In the genomic region with DNA sequence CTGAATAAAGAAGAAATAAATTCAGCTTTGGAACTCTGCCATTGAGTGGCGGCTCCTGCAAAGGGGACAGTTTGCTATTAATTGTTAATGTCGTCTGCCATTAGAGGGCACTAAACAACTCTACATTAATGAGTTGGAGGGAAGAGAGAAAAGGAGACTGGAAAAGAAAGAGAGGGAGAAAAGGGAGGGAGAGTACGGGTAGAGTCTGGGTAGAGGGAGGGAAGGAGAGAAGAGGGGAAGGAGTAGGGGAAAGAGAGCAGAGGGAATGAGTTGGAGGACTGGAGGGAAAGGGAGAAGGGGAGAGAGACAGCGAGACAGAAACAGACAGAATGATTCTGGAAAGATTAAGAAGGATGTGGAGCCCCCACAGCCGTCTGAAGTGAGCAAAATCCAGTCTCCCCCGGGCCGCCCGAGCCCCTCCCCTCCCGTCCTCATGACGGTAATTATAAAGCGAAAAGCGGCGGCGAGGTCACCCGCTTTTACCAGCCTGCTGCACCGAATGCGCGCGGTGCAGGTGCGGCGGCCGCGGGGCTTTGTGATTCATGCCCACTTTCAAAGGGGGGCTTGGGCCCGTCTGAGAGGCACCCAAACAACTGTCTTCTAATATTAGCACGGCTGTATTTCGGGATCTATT, we compare ENCODE assay signal across 1 cellular context.
TF ChIP-seq lines count a peak whose summit lies in the region.

No MANE protein-coding gene starts in this region.

TF ChIP-seq in HepG2, 621 proteins besides CTCF, POLR2A, EP300 and RAD21 (continued from another document and continues in another):
- TF ChIP-seq ZNF775 (CRISPR knock-in tag; IDR thresholded peaks at IDR 0.05; ENCODE audit: borderline replicate concordance) (0 out of 2 replicates have a peak, but pooled peaks have one; percentile 84), ZNF230 (CRISPR knock-in tag; IDR thresholded peaks at IDR 0.05) (no peak), ZBTB3 (CRISPR knock-in tag; IDR thresholded peaks at IDR 0.05; ENCODE audit: borderline replicate concordance, low read depth) (no peak), KLF16 (CRISPR knock-in tag; IDR thresholded peaks at IDR 0.05) (peak in 1 of 2 experiments; percentile 37; a peak in 1 of 4 replicates), MIER3 (CRISPR knock-in tag; IDR thresholded peaks at IDR 0.05; ENCODE audit: borderline replicate concordance) (0 out of 2 replicates have a peak, but pooled peaks have one; percentile 30), POGZ (CRISPR knock-in tag; IDR thresholded peaks at IDR 0.05) (peak; percentile 40), POLR2G (IDR thresholded peaks at IDR 0.05; ENCODE audit: low read depth, low read length) (peak; percentile 64; the same call in 1 of the 2 replicates), ZNF10 (CRISPR knock-in tag; IDR thresholded peaks at IDR 0.05; ENCODE audit: borderline replicate concordance, low read depth) (no peak), JARID2 (CRISPR knock-in tag; IDR thresholded peaks at IDR 0.05; ENCODE audit: insufficient replicate concordance) (peak; percentile 22), ETV5 (CRISPR knock-in tag; IDR thresholded peaks at IDR 0.05; ENCODE audit: borderline replicate concordance) (no peak), ZNF30 (CRISPR knock-in tag; IDR thresholded peaks at IDR 0.05) (no peak), ZNF607 (CRISPR knock-in tag; IDR thresholded peaks at IDR 0.05; ENCODE audit: borderline replicate concordance) (0 out of 2 replicates have a peak, but pooled peaks have one; percentile 54), KMT2A (CRISPR knock-in tag; IDR thresholded peaks at IDR 0.05) (0 out of 2 replicates have a peak, but pooled peaks have one; percentile 30), PCBP2 (optimal IDR thresholded peaks at IDR 0.05; ENCODE audit: low read depth, low read length, poor library complexity, severe bottlenecking) (peak; percentile 59), NFKBIZ (CRISPR knock-in tag; IDR thresholded peaks at IDR 0.05) (0 out of 2 replicates have a peak, but pooled peaks have one; percentile 22), HNRNPLL (IDR thresholded peaks at IDR 0.05; ENCODE audit: low read depth, low read length, poor library complexity, severe bottlenecking) (peak; percentile 67), SOX13 (IDR thresholded peaks at IDR 0.05) (no peak), SOX13 (CRISPR knock-in tag; conservative IDR thresholded peaks at IDR 0.05 in 1 of 2, IDR thresholded peaks at IDR 0.05 in 1 of 2) (peak in 1 of 2 experiments; percentile 33; a peak in 1 of 4 replicates), HNRNPL (IDR thresholded peaks at IDR 0.05; ENCODE audit: low read depth, low read length) (0 out of 2 replicates have a peak, but pooled peaks have one; percentile 36), HOXA9 (CRISPR knock-in tag; IDR thresholded peaks at IDR 0.05; ENCODE audit: borderline replicate concordance) (no peak)
- TF ChIP-seq, protein P1, sequence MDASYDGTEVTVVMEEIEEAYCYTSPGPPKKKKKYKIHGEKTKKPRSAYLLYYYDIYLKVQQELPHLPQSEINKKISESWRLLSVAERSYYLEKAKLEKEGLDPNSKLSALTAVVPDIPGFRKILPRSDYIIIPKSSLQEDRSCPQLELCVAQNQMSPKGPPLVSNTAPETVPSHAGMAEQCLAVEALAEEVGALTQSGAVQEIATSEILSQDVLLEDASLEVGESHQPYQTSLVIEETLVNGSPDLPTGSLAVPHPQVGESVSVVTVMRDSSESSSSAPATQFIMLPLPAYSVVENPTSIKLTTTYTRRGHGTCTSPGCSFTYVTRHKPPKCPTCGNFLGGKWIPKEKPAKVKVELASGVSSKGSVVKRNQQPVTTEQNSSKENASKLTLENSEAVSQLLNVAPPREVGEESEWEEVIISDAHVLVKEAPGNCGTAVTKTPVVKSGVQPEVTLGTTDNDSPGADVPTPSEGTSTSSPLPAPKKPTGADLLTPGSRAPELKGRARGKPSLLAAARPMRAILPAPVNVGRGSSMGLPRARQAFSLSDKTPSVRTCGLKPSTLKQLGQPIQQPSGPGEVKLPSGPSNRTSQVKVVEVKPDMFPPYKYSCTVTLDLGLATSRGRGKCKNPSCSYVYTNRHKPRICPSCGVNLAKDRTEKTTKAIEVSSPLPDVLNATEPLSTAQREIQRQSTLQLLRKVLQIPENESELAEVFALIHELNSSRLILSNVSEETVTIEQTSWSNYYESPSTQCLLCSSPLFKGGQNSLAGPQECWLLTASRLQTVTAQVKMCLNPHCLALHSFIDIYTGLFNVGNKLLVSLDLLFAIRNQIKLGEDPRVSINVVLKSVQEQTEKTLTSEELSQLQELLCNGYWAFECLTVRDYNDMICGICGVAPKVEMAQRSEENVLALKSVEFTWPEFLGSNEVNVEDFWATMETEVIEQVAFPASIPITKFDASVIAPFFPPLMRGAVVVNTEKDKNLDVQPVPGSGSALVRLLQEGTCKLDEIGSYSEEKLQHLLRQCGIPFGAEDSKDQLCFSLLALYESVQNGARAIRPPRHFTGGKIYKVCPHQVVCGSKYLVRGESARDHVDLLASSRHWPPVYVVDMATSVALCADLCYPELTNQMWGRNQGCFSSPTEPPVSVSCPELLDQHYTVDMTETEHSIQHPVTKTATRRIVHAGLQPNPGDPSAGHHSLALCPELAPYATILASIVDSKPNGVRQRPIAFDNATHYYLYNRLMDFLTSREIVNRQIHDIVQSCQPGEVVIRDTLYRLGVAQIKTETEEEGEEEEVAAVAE (CRISPR knock-in tag; IDR thresholded peaks at IDR 0.05; ENCODE audit: borderline replicate concordance), result no peak
- TF ChIP-seq, protein P2, sequence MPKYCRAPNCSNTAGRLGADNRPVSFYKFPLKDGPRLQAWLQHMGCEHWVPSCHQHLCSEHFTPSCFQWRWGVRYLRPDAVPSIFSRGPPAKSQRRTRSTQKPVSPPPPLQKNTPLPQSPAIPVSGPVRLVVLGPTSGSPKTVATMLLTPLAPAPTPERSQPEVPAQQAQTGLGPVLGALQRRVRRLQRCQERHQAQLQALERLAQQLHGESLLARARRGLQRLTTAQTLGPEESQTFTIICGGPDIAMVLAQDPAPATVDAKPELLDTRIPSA (CRISPR knock-in tag; IDR thresholded peaks at IDR 0.05; ENCODE audit: borderline replicate concordance), result 0 out of 2 replicates have a peak, but pooled peaks have one; percentile 65
- TF ChIP-seq, protein P3, sequence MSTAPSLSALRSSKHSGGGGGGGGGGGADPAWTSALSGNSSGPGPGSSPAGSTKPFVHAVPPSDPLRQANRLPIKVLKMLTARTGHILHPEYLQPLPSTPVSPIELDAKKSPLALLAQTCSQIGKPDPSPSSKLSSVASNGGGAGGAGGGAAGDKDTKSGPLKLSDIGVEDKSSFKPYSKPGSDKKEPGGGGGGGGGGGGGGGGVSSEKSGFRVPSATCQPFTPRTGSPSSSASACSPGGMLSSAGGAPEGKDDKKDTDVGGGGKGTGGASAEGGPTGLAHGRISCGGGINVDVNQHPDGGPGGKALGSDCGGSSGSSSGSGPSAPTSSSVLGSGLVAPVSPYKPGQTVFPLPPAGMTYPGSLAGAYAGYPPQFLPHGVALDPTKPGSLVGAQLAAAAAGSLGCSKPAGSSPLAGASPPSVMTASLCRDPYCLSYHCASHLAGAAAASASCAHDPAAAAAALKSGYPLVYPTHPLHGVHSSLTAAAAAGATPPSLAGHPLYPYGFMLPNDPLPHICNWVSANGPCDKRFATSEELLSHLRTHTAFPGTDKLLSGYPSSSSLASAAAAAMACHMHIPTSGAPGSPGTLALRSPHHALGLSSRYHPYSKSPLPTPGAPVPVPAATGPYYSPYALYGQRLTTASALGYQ (CRISPR knock-in tag; IDR thresholded peaks at IDR 0.05), result peak; percentile 53; the same call in 1 of the 2 replicates
- TF ChIP-seq, protein P4, sequence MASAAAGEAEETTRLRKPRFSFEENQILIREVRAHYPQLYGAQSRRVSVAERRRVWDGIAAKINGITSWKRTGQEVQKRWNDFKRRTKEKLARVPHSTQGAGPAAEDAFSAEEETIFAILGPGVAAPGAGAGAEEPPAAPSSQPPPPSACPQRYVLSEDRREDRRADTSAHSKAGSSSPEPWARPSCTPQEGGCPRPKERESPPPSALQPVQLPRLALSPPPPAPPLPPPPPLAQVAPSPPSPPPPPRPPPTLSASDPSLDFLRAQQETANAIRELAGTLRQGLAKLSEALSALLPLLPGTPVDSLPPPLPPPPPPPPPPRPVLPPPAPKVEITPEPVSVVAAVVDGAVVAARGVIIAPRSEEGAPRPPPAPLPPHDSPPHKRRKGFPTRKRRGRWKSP (CRISPR knock-in tag; IDR thresholded peaks at IDR 0.05), result peak; percentile 49; the same call in 1 of the 2 replicates
- TF ChIP-seq, protein P5, sequence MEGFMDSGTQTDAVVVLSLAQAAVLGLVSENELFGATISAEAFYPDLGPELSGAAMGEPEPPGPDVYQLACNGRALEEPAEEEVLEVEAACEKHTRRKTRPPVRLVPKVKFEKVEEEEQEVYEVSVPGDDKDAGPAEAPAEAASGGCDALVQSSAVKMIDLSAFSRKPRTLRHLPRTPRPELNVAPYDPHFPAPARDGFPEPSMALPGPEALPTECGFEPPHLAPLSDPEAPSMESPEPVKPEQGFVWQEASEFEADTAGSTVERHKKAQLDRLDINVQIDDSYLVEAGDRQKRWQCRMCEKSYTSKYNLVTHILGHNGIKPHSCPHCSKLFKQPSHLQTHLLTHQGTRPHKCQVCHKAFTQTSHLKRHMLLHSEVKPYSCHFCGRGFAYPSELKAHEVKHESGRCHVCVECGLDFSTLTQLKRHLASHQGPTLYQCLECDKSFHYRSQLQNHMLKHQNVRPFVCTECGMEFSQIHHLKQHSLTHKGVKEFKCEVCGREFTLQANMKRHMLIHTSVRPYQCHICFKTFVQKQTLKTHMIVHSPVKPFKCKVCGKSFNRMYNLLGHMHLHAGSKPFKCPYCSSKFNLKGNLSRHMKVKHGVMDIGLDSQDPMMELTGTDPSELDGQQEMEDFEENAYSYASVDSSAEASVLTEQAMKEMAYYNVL (CRISPR knock-in tag; IDR thresholded peaks at IDR 0.05; ENCODE audit: borderline replicate concordance), result peak; percentile 100
- TF ChIP-seq, protein P6, sequence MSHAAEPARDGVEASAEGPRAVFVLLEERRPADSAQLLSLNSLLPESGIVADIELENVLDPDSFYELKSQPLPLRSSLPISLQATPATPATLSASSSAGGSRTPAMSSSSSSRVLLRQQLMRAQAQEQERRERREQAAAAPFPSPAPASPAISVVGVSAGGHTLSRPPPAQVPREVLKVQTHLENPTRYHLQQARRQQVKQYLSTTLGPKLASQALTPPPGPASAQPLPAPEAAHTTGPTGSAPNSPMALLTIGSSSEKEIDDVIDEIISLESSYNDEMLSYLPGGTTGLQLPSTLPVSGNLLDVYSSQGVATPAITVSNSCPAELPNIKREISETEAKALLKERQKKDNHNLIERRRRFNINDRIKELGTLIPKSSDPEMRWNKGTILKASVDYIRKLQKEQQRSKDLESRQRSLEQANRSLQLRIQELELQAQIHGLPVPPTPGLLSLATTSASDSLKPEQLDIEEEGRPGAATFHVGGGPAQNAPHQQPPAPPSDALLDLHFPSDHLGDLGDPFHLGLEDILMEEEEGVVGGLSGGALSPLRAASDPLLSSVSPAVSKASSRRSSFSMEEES (CRISPR knock-in tag; IDR thresholded peaks at IDR 0.05), result peak; percentile 54; the same call in 1 of the 2 replicates
- TF ChIP-seq, protein P7, sequence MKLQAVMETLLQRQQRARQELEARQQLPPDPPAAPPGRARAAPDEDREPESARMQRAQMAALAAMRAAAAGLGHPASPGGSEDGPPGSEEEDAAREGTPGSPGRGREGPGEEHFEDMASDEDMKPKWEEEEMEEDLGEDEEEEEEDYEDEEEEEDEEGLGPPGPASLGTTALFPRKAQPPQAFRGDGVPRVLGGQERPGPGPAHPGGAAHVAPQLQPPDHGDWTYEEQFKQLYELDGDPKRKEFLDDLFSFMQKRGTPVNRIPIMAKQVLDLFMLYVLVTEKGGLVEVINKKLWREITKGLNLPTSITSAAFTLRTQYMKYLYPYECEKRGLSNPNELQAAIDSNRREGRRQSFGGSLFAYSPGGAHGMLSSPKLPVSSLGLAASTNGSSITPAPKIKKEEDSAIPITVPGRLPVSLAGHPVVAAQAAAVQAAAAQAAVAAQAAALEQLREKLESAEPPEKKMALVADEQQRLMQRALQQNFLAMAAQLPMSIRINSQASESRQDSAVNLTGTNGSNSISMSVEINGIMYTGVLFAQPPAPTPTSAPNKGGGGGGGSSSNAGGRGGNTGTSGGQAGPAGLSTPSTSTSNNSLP (IDR thresholded peaks at IDR 0.05; ENCODE audit: low read depth, low read length), result peak; percentile 76
- TF ChIP-seq, protein P8, sequence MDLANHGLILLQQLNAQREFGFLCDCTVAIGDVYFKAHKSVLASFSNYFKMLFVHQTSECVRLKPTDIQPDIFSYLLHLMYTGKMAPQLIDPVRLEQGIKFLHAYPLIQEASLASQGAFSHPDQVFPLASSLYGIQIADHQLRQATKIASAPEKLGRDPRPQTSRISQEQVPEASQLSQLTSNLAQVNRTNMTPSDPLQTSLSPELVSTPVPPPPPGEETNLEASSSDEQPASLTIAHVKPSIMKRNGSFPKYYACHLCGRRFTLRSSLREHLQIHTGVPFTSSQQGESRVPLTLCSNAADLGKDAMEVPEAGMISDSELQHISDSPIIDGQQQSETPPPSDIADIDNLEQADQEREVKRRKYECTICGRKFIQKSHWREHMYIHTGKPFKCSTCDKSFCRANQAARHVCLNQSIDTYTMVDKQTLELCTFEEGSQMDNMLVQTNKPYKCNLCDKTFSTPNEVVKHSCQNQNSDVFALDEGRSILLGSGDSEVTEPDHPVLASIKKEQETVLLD (CRISPR knock-in tag; IDR thresholded peaks at IDR 0.05; ENCODE audit: low read depth), result no peak
- TF ChIP-seq, protein P9, sequence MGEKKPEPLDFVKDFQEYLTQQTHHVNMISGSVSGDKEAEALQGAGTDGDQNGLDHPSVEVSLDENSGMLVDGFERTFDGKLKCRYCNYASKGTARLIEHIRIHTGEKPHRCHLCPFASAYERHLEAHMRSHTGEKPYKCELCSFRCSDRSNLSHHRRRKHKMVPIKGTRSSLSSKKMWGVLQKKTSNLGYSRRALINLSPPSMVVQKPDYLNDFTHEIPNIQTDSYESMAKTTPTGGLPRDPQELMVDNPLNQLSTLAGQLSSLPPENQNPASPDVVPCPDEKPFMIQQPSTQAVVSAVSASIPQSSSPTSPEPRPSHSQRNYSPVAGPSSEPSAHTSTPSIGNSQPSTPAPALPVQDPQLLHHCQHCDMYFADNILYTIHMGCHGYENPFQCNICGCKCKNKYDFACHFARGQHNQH (CRISPR knock-in tag; IDR thresholded peaks at IDR 0.05), result 0 out of 2 replicates have a peak, but pooled peaks have one; percentile 33
- TF ChIP-seq, protein P10, sequence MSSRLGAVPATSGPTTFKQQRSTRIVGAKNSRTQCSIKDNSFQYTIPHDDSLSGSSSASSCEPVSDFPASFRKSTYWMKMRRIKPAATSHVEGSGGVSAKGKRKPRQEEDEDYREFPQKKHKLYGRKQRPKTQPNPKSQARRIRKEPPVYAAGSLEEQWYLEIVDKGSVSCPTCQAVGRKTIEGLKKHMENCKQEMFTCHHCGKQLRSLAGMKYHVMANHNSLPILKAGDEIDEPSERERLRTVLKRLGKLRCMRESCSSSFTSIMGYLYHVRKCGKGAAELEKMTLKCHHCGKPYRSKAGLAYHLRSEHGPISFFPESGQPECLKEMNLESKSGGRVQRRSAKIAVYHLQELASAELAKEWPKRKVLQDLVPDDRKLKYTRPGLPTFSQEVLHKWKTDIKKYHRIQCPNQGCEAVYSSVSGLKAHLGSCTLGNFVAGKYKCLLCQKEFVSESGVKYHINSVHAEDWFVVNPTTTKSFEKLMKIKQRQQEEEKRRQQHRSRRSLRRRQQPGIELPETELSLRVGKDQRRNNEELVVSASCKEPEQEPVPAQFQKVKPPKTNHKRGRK (CRISPR knock-in tag; IDR thresholded peaks at IDR 0.05), result peak; percentile 71; the same call in 1 of the 2 replicates
